Comparison of ENCODE assay signal across 12 cellular contexts in genomic region chr3:10772230-10773161, GRCh38. TPM values are rescaled to one million over a fixed set of nuclear protein-coding genes. Genes with fewer than 3 reads are reported as not detected.
DNase-seq lines count a peak whose midpoint lies in the region; ATAC-seq and TF ChIP-seq lines count a peak whose summit lies in the region.
"Had no signal": no experiment of that assay in that cellular context is flagged by ENCODE, and none has a peak within 500 bp of the region (broad histone marks: within the 10 kb centered on the region; RNA-seq: fewer than 3 reads in every experiment).

No MANE protein-coding gene starts in this region.

- H2BK5ac ChIP-seq in mesendoderm (ENCODE audit: low read length), result no peak overlapping the region

- H3K27me3 ChIP-seq in mesendoderm (ENCODE audit: insufficient read depth, low read length, poor library complexity), result no peaks in the 10 kb centered on the region

- H3K79me2 ChIP-seq in mesendoderm (ENCODE audit: control insufficient read depth, insufficient read depth, low read length), result no peaks in the 10 kb centered on the region

- H3K4me3 ChIP-seq in mesendoderm (ENCODE audit: low read length), result no peak overlapping the region
- H3K4me3 ChIP-seq: thoracic aorta had no signal

- H3K36me3 Mint-ChIP-seq in chondrocyte (ENCODE audit: low read depth), result no peaks in the 10 kb centered on the region
- no peaks in the 10 kb centered on the region for H3K36me3 Mint-ChIP-seq in natural killer cell treated with Interleukin-12 subunit alpha and Interleukin-12 subunit beta and Interleukin-15 and Interleukin-18, amount 100 ng/mL, for 72 hours
- H3K36me3 Mint-ChIP-seq: activated naive CD4-positive, alpha-beta T cell treated with anti-CD3 and anti-CD28 coated beads, Interleukin-2, amount 10 ng/mL, durations not matched to agents 7 days and 5 days had no signal

- no peak overlapping the region for H3K9ac ChIP-seq in mesendoderm (ENCODE audit: low read length)

- H2BK15ac ChIP-seq in mesendoderm (replicated peaks; ENCODE audit: low read depth), result no peak overlapping the region

- no peak overlapping the region for H3K4me3 Mint-ChIP-seq in chondrocyte (ENCODE audit: unreplicated experiment)
- H3K4me3 Mint-ChIP-seq in natural killer cell treated with Interleukin-12 subunit alpha and Interleukin-12 subunit beta and Interleukin-15 and Interleukin-18, amount 100 ng/mL, for 72 hours, result no peak overlapping the region
- H3K4me3 Mint-ChIP-seq: activated naive CD4-positive, alpha-beta T cell treated with anti-CD3 and anti-CD28 coated beads, Interleukin-2, amount 10 ng/mL, durations not matched to agents 7 days and 5 days had no signal

- no peak overlapping the region for H4K8ac ChIP-seq in mesendoderm (ENCODE audit: low read depth, low read length)

- no peak overlapping the region for H3K23ac ChIP-seq in mesendoderm (ENCODE audit: low read length)

- H3K36me3 ChIP-seq in mesendoderm (ENCODE audit: control insufficient read depth, insufficient read depth, low read length), result no peaks in the 10 kb centered on the region
- H3K36me3 ChIP-seq: thoracic aorta had no signal

- H3K18ac ChIP-seq in mesendoderm (ENCODE audit: low read length), result no peak overlapping the region

- H3K27me3 Mint-ChIP-seq in chondrocyte (ENCODE audit: low read depth), result peaks cover 67% of the 10 kb centered on the region
- peaks cover 11 to 15% of the 10 kb centered on the region in 2 donors for H3K27me3 Mint-ChIP-seq in natural killer cell treated with Interleukin-12 subunit alpha and Interleukin-12 subunit beta and Interleukin-15 and Interleukin-18, amount 100 ng/mL, for 72 hours

- H3K27ac ChIP-seq in mesendoderm (ENCODE audit: low read depth, low read length), result no peak overlapping the region
- H3K27ac ChIP-seq: thoracic aorta had no signal

- H3K79me1 ChIP-seq in mesendoderm (ENCODE audit: low read length), result no peaks in the 10 kb centered on the region

- no peak overlapping the region for H3K27ac Mint-ChIP-seq in chondrocyte (ENCODE audit: unreplicated experiment)
- H3K27ac Mint-ChIP-seq in natural killer cell treated with Interleukin-12 subunit alpha and Interleukin-12 subunit beta and Interleukin-15 and Interleukin-18, amount 100 ng/mL, for 72 hours, result no peak overlapping the region
- H3K27ac Mint-ChIP-seq: activated naive CD4-positive, alpha-beta T cell treated with anti-CD3 and anti-CD28 coated beads, Interleukin-2, amount 10 ng/mL, durations not matched to agents 7 days and 5 days had no signal

- H2BK120ac ChIP-seq in mesendoderm (ENCODE audit: low read depth, low read length), result no peak overlapping the region

- peak; percentile 88 for TF ChIP-seq CTCF in LNCAP (IDR thresholded peaks at IDR 0.05)
- TF ChIP-seq CTCF in chondrocyte (IDR thresholded peaks at IDR 0.05), result peak; percentile 51

- no peak overlapping the region for H2AK5ac ChIP-seq in mesendoderm (ENCODE audit: low read length)

- H3K4me1 Mint-ChIP-seq in chondrocyte (ENCODE audit: low read depth), result no peaks in the 10 kb centered on the region
- peaks cover 0 to 2% of the 10 kb centered on the region in 2 donors for H3K4me1 Mint-ChIP-seq in natural killer cell treated with Interleukin-12 subunit alpha and Interleukin-12 subunit beta and Interleukin-15 and Interleukin-18, amount 100 ng/mL, for 72 hours (ENCODE audit: low read depth in 2 of 2)
- H3K4me1 Mint-ChIP-seq: activated naive CD4-positive, alpha-beta T cell treated with anti-CD3 and anti-CD28 coated beads, Interleukin-2, amount 10 ng/mL, durations not matched to agents 7 days and 5 days had no signal

- WGBS in mesendoderm (ENCODE audit: extremely low coverage, insufficient coverage, low lambda C conversion rate), result no CpG with 5 or more reads among the region's 18 CpGs

- DNase-seq in DMS 273 (lab: John Stamatoyannopoulos, UW; ENCODE audit: unreplicated experiment) (peak; percentile 55), DMS 273 treated with DMSO at 0.1 percent for 48 hours (lab: John Stamatoyannopoulos, UW) (no peak), chondrocyte (ENCODE audit: low spot score) (no peak), mesendoderm (peak; percentile 71), superior temporal gyrus (ENCODE audit: extremely low spot score) (no peak)
- no peak for DNase-seq in natural killer cell treated with Interleukin-12 subunit alpha and Interleukin-12 subunit beta and Interleukin-15 and Interleukin-18, amount 100 ng/mL, for 72 hours (ENCODE audit: low spot score)
- DNase-seq: activated naive CD4-positive, alpha-beta T cell treated with anti-CD3 and anti-CD28 coated beads, Interleukin-2, amount 10 ng/mL, durations not matched to agents 7 days and 5 days; NCI-H1930; T1000 had no signal

- no peaks in the 10 kb centered on the region for H3K4me1 ChIP-seq in mesendoderm (ENCODE audit: control insufficient read depth, low read depth, low read length)

- no peak overlapping the region for H4K5ac ChIP-seq in mesendoderm (ENCODE audit: low read length)

- H3K4ac ChIP-seq in mesendoderm (ENCODE audit: low read depth, low read length), result no peak overlapping the region

- peaks cover 5% of the 10 kb centered on the region for H3K9me3 Mint-ChIP-seq in chondrocyte (ENCODE audit: low read depth)
- no peaks in the 10 kb centered on the region for H3K9me3 Mint-ChIP-seq in natural killer cell treated with Interleukin-12 subunit alpha and Interleukin-12 subunit beta and Interleukin-15 and Interleukin-18, amount 100 ng/mL, for 72 hours
- H3K9me3 Mint-ChIP-seq: activated naive CD4-positive, alpha-beta T cell treated with anti-CD3 and anti-CD28 coated beads, Interleukin-2, amount 10 ng/mL, durations not matched to agents 7 days and 5 days had no signal

- ATAC-seq in GM19463 (IDR thresholded peaks at IDR 0.05; ENCODE audit: unreplicated experiment), result no peak
- no peak for ATAC-seq in natural killer cell treated with Interleukin-12 subunit alpha and Interleukin-12 subunit beta and Interleukin-15 and Interleukin-18, amount 100 ng/mL, for 72 hours

- no peak overlapping the region for H3K56ac ChIP-seq in mesendoderm (ENCODE audit: low read length)

- no peak overlapping the region for H3K4me2 ChIP-seq in mesendoderm (ENCODE audit: low read length)

RNA-seq across cellular contexts. Expression of gene SLC6A11, which starts 43.5 kb away (rescaled TPM):
- not detected in 3 replicates for total RNA-seq in chondrocyte
- 0.56 TPM for polyA plus RNA-seq in mesendoderm (2013, experiment 1 of 2)
- 0.55 TPM for polyA plus RNA-seq in mesendoderm (2013, experiment 2 of 2)
- not detected for total RNA-seq in natural killer cell treated with Interleukin-12 subunit alpha and Interleukin-12 subunit beta and Interleukin-15 and Interleukin-18, amount 100 ng/mL, for 72 hours
- total RNA-seq: thoracic aorta had no signal

Comparison
In these comparisons a context has a peak if more than half of its experiments do, and no peak if none do; other contexts are left out.
1. DNase-seq: peak in DMS 273 (single experiment) and mesendoderm (single experiment); none in DMS 273 treated with DMSO at 0.1 percent for 48 hours (single experiment), chondrocyte (single experiment), superior temporal gyrus (single experiment) and natural killer cell treated with Interleukin-12 subunit alpha and Interleukin-12 subunit beta and Interleukin-15 and Interleukin-18, amount 100 ng/mL, for 72 hours (single experiment).